In the genomic region with DNA sequence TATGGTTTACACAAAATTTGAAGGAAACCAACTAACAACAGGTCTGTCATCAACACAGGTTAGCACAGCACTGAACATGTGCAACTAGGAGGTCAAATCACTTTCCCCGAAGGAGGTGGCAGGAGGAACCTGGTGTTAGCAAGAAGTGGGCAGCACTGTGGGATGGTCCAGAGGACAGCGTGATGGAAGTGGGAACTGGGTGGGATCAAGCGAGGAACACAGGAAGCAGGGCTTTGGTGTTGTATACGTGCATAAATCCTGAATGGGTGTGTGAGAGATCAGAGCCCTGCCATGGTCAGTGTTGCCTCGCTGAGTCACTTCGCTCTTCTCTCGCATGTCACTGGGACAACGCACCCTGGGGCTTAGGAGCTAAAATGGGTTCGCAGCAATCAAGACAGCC, we compare ENCODE assay signal across 18 cellular contexts.
"Had no signal": no experiment of that assay in that cellular context is flagged by ENCODE, and none has a peak within 500 bp of the region (broad histone marks: within the 10 kb centered on the region; RNA-seq: fewer than 3 reads in every experiment).

No MANE protein-coding gene starts in this region.

- H3K4me3 ChIP-seq: esophagus muscularis mucosa, gastroesophageal sphincter, right atrium auricular region, thyroid gland, upper lobe of left lung, vagina had no signal

- H3K27ac ChIP-seq: epithelial cell of prostate, esophagus muscularis mucosa, gastroesophageal sphincter, right atrium auricular region, thyroid gland, upper lobe of left lung, vagina had no signal

- ATAC-seq: gastroesophageal sphincter, left lobe of liver, natural killer cell had no signal

- DNase-seq: cortex of kidney; effector memory CD4-positive, alpha-beta T cell; foreskin fibroblast; glutamatergic neuron; islet precursor cell; mammary epithelial cell; natural killer cell; small intestine; stimulated activated CD4-positive, alpha-beta T cell treated with anti-CD3 and anti-CD28 coated beads, Interleukin-2, amount 100 ng/mL, for 48 hours; stimulated activated naive CD4-positive, alpha-beta T cell treated with Interleukin-2 at 50 U/mL for 16 hours; thyroid gland; upper lobe of left lung had no signal
